Comparison of ENCODE assay signal across 11 cellular contexts in the genomic region with DNA sequence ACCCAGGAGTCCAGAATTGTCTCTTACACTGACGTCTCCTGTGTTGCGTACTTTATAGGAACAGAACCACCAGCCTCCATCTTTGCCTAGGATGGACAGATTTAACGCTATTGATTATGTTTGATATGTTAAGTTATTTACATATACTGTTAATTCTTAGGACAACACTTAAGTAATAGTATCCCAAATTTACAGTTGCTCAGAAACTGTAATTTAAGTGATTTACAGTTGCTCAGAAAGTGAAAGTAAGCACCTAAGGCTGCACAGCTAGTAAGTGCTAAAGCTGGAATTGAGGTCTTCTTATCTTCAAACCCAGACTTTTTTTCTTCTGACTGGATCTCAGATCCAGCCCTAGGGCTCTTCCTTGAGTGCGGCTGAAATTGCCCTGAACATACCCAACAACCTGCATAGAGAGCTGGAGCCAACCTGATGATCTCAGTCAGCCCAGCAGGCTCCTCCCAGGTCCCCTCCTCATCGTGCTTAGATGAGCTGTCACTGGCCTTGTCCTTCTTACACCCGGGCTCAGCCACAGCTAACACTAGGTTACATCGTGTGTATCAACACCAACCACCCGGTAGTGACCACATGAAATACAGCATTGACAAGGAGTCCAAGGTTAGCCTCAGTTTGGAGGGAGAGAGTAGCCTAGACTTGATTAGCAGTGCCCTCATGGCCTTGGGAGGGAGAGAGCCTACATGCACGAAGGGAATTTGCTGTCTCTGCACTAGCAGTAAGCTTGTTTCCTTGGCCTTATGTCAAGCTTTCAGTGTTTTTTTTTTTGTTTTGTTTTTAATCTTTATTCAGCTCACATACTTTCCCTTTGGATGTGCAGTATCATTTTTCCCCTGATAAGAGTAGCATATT.
A peak's percentile ranks its signal among the peaks of the same experiment; 100 is the strongest.
DNase-seq lines count a peak whose midpoint lies in the region; TF ChIP-seq lines count a peak whose summit lies in the region.
"Had no signal": no experiment of that assay in that cellular context is flagged by ENCODE, and none has a peak within 500 bp of the region (broad histone marks: within the 10 kb centered on the region; RNA-seq: fewer than 3 reads in every experiment).

No MANE protein-coding gene starts in this region.

- in situ Hi-C loops in G401 (cut with HindIII; ENCODE audit: low sequenced_read_pairs): no loop called here

- no peak for TF ChIP-seq POLR2A in erythroblast (IDR thresholded peaks at IDR 0.05; ENCODE audit: low read length)
- TF ChIP-seq POLR2A in prostate gland (IDR thresholded peaks at IDR 0.05): no peak

- intact Hi-C loops in prostate gland (cut with DNase I): no loop called here

- peak; percentile 18 for DNase-seq in G401 (ENCODE audit: low spot score)
- DNase-seq in NCI-H226: peak; percentile 84
- peak; percentile 8 to 43 for DNase-seq in erythroblast (lab: John Stamatoyannopoulos, UW)
- no peak for DNase-seq in prostate gland (ENCODE audit: low spot score)
- no peak for DNase-seq in mesenteric fat pad (ENCODE audit: low spot score)
- DNase-seq in T-helper 1 cell: no peak
- no peak for DNase-seq in activated CD4-positive, CD25-positive, alpha-beta regulatory T cell treated with anti-CD3 and anti-CD28 coated beads, Interleukin-2, amount 50 U/mL, for 72 hours
- DNase-seq: amniotic stem cell, BE2C, T-helper 9 cell had no signal

- peak overlapping the region in 2 of 3 experiments; percentile 38 to 43 for H3K4me3 Mint-ChIP-seq in nephron

- no peak overlapping the region for H3K27ac ChIP-seq in prostate gland

- no peaks in the 10 kb centered on the region for H3K4me1 ChIP-seq in prostate gland (replicated peaks)

- H3K36me3 ChIP-seq in prostate gland: no peaks in the 10 kb centered on the region
- H3K36me3 ChIP-seq: BE2C had no signal

- no peak for TF ChIP-seq CTCF in nephron (IDR thresholded peaks at IDR 0.05; ENCODE audit: unreplicated experiment in 3 of 3)
- no peak for TF ChIP-seq CTCF in prostate gland (IDR thresholded peaks at IDR 0.05)

- peaks cover 10% of the 10 kb centered on the region for H3K9me3 Mint-ChIP-seq in nephron

- peaks cover 85% of the 10 kb centered on the region for H3K4me1 Mint-ChIP-seq in nephron

- H3K4me3 ChIP-seq in prostate gland: no peak overlapping the region

- peak overlapping the region; percentile 85 to 93 (median 89) for H3K27ac Mint-ChIP-seq in nephron

- H3K27me3 ChIP-seq in prostate gland (replicated peaks; ENCODE audit: insufficient read depth): no peaks in the 10 kb centered on the region
- H3K27me3 ChIP-seq: BE2C had no signal

- 73% methylated on average over 9 of the region's 9 CpGs for WGBS in prostate gland

- H3K27me3 Mint-ChIP-seq in nephron (ENCODE audit: low read depth): no peaks in the 10 kb centered on the region

- H3K9me3 ChIP-seq in prostate gland: no peaks in the 10 kb centered on the region
- H3K9me3 ChIP-seq: BE2C had no signal

- H3K36me3 Mint-ChIP-seq in nephron (ENCODE audit: low read depth): peaks cover under 1% of the 10 kb centered on the region

Comparison
In these comparisons a context has a peak if more than half of its experiments do, and no peak if none do; other contexts are left out.
1. DNase-seq: peak in G401 (single experiment), NCI-H226 (single experiment) and erythroblast (2 of 2); none in prostate gland (single experiment), mesenteric fat pad (single experiment), T-helper 1 cell (0 of 5) and activated CD4-positive, CD25-positive, alpha-beta regulatory T cell treated with anti-CD3 and anti-CD28 coated beads, Interleukin-2, amount 50 U/mL, for 72 hours (single experiment).